Comparison of ENCODE assay signal across 8 cellular contexts in genomic region chr3:109806929-109807328, GRCh38.
DNase-seq lines count a peak whose midpoint lies in the region; ATAC-seq, FAIRE-seq and TF ChIP-seq lines count a peak whose summit lies in the region.

No MANE protein-coding gene starts in this region.

- no peaks in the 10 kb centered on the region for H3K9me3 ChIP-seq in colonic mucosa
- no peaks in the 10 kb centered on the region for H3K9me3 ChIP-seq in esophagus squamous epithelium

- FAIRE-seq in GM18507 (lab: Jason Lieb, UNC), result no peak

- H3K9ac ChIP-seq in colonic mucosa (ENCODE audit: low read depth in 2 of 2, low read length in 2 of 2), result no peak overlapping the region

- H3K27me3 ChIP-seq in colonic mucosa, result no peaks in the 10 kb centered on the region
- no peaks in the 10 kb centered on the region for H3K27me3 ChIP-seq in esophagus squamous epithelium

- H3K4me3 ChIP-seq in colonic mucosa, result no peak overlapping the region
- H3K4me3 ChIP-seq in esophagus squamous epithelium, result no peak overlapping the region

- TF ChIP-seq POLR2A in esophagus squamous epithelium (IDR thresholded peaks at IDR 0.05), result peak in 1 of 4 donors; percentile 30

- TF ChIP-seq CTCF in colonic mucosa (IDR thresholded peaks at IDR 0.05), result no peak
- no peak for TF ChIP-seq CTCF in esophagus squamous epithelium (IDR thresholded peaks at IDR 0.05)

- H3K27ac ChIP-seq in colonic mucosa (peak overlapping the region; percentile 22), esophagus squamous epithelium (peak overlapping the region in 1 of 4 donors; percentile 39)

- H3K36me3 ChIP-seq in colonic mucosa, result no peaks in the 10 kb centered on the region
- H3K36me3 ChIP-seq in esophagus squamous epithelium, result no peaks in the 10 kb centered on the region

- intact Hi-C loops in colonic mucosa (cut with DNase I) (no loop called here), esophagus squamous epithelium (cut with DNase I) (no loop called here)

- DNase-seq in GM18507 (ENCODE audit: extremely low spot score, insufficient read length, low read depth), result peak; percentile 1
- peak; percentile 18 to 87 for DNase-seq in SW 1271 (lab: John Stamatoyannopoulos, UW)
- no peak for DNase-seq in colonic mucosa
- peak in 3 of 4 experiments; percentile 4 to 14 (median 13) for DNase-seq in stimulated activated CD4-positive, alpha-beta T cell treated with anti-CD3 and anti-CD28 coated beads, Interleukin-1b, Interleukin-23, amount 100 ng/mL, for 24 hours (ENCODE audit: low read depth in 4 of 4, low spot score in 1 of 4)
- no peak for DNase-seq in DMS153 treated with DMSO at 0.1 percent for 48 hours (lab: John Stamatoyannopoulos, UW; ENCODE audit: unreplicated experiment)
- no peak for DNase-seq in esophagus squamous epithelium (lab: John Stamatoyannopoulos, UW)

- WGBS in esophagus squamous epithelium, 2 donors, result 45 to 50% methylated on average over 4 of the region's 4 CpGs

- H3K4me1 ChIP-seq in colonic mucosa, result no peaks in the 10 kb centered on the region
- H3K4me1 ChIP-seq in esophagus squamous epithelium, result no peaks in the 10 kb centered on the region

- ATAC-seq in HG03095 (IDR thresholded peaks at IDR 0.05; ENCODE audit: unreplicated experiment), result peak; percentile 70
- ATAC-seq in GM19324 (IDR thresholded peaks at IDR 0.05; ENCODE audit: low FRiP score, unreplicated experiment), result no peak

Comparison
In these comparisons a context has a peak if more than half of its experiments do, and no peak if none do; other contexts are left out.
1. DNase-seq: peak in GM18507 (single experiment), SW 1271 (2 of 2) and stimulated activated CD4-positive, alpha-beta T cell treated with anti-CD3 and anti-CD28 coated beads, Interleukin-1b, Interleukin-23, amount 100 ng/mL, for 24 hours (3 of 4); none in colonic mucosa (single experiment), DMS153 treated with DMSO at 0.1 percent for 48 hours (single experiment) and esophagus squamous epithelium (single experiment).